In the genomic region with DNA sequence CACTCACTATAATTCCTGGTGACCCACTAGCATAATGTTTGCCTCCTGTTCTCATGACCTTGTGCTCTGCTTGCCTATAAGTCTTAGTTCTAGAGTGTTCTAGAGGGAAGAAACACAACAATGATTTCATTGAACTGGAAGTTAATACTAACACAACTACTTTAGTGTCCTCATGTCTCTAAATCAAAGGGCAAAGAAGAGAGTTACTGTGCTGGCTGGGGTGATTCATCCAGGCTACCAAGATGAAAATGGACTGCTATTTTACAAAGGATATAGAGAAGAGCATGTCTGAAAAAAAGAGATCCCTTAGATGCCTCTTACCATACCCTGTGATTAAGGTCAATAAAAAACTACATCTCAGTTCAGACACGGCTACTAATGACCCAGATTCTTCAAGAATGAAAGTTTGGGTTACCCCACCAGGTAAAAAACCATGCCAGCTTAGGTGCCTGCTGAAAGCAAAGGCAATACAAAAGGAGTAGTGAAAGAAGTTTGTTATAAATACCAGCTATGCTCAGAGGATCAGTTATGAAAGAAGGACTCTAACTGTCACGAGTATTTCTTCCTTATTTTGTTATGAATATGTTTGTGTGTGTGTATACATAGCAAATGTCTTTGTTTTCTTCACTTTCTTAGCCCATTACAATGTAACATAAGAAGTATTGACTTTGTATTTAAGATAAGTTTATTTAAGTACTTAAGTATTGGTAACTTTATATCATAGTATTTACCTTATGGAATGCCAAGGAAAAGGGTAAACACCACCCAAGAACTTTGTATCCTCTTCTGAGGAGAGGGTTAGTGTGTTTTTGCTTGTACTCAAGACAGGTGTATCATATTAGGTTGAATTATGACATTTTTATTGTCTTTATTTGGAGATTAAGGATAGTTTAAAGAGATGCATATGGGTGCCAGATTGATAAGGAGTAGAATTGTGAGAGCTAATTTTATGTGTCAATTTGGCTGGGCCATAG, we compare ENCODE assay signal across 18 cellular contexts.
A peak's percentile ranks its signal among the peaks of the same experiment; 100 is the strongest.
DNase-seq lines count a peak whose midpoint lies in the region; ATAC-seq and TF ChIP-seq lines count a peak whose summit lies in the region.
"Had no signal": no experiment of that assay in that cellular context is flagged by ENCODE, and none has a peak within 500 bp of the region (broad histone marks: within the 10 kb centered on the region; RNA-seq: fewer than 3 reads in every experiment).

No MANE protein-coding gene starts in this region.

- no peaks in the 10 kb centered on the region for H3K4me1 ChIP-seq in IMR-90 (ENCODE audit: control insufficient read depth, insufficient read depth, low read length)
- H3K4me1 ChIP-seq: pancreas, SJSA1 had no signal

- no peak overlapping the region for H3K23ac ChIP-seq in IMR-90 (ENCODE audit: low read depth, low read length)

- H3K27ac Mint-ChIP-seq in memory B cell, result no peak overlapping the region
- H3K27ac Mint-ChIP-seq: activated T-helper 1 cell treated with anti-CD3 and anti-CD28 coated beads, Interleukin-12 subunit alpha, Interleukin-12 subunit beta, Interleukin-2, Interleukin-4 antibody, amounts not matched to agents 30 ng/mL and 10 ng/mL and 1 ng/mL, durations not matched to agents 14 hours and 24 hours and 36 hours; brain; CD4-positive, alpha-beta T cell; stimulated activated effector memory CD8-positive, alpha-beta T cell treated with anti-CD3 and anti-CD28 coated beads, Interleukin-12 subunit alpha, Interleukin-12 subunit beta, amount 100 ng/mL, for 72 hours had no signal

- no peak overlapping the region for H3K4me2 ChIP-seq in IMR-90 (ENCODE audit: low read depth, low read length)

- peaks cover 2% of the 10 kb centered on the region for H3K4me1 Mint-ChIP-seq in memory B cell
- H3K4me1 Mint-ChIP-seq: brain had no signal

- dilution Hi-C loops in IMR-90 (cut with HindIII; ENCODE audit: low sequenced_read_pairs, unreplicated experiment), result no loop called here

- no peak overlapping the region for H2BK15ac ChIP-seq in IMR-90 (ENCODE audit: low read depth, low read length)

- no peak overlapping the region for H4K8ac ChIP-seq in IMR-90 (ENCODE audit: low read depth in 2 of 2, low read length in 2 of 2)

- no peak overlapping the region for H2AK5ac ChIP-seq in IMR-90 (ENCODE audit: low read depth, low read length)

- H4K5ac ChIP-seq in IMR-90 (ENCODE audit: low read depth, low read length), result no peak overlapping the region

- no peak overlapping the region for H2AFZ ChIP-seq in IMR-90 (replicated peaks; ENCODE audit: low read length, poor library complexity)

- TF ChIP-seq RAD21 in IMR-90 (IDR thresholded peaks at IDR 0.05; ENCODE audit: low read length), result no peak

- no peak overlapping the region for H3K27ac ChIP-seq in IMR-90 (ENCODE audit: insufficient read depth, low read length)
- H3K27ac ChIP-seq: pancreas, SJSA1 had no signal

- no peak for TF ChIP-seq POLR2A in IMR-90 (IDR thresholded peaks at IDR 0.05; ENCODE audit: low read depth, low read length)

- H3K9me3 ChIP-seq in IMR-90 (ENCODE audit: control insufficient read depth, insufficient read depth, low read length), result no peaks in the 10 kb centered on the region
- H3K9me3 ChIP-seq: pancreas had no signal

- H4K20me1 ChIP-seq in IMR-90 (ENCODE audit: insufficient read depth, low read length), result no peaks in the 10 kb centered on the region

- intact Hi-C loops in IMR-90 (cut with micrococcal nuclease), result loop anchor here (2.0 kb wide), 1 partner anchor 323 kb away; no protein-coding TSS in a partner anchor

- BruUV-seq in IMR-90 (replicated peaks; lab: Mats Ljungman, UMichigan), result no TSS peak

- in situ Hi-C loops in IMR-90 (cut with MboI; ENCODE audit: low sequenced_read_pairs), result no loop called here

- no peak overlapping the region for H3K14ac ChIP-seq in IMR-90 (replicated peaks; ENCODE audit: low read depth, low read length)

- H3K27me3 ChIP-seq in IMR-90 (ENCODE audit: control insufficient read depth, insufficient read depth, low read length), result no peaks in the 10 kb centered on the region
- H3K27me3 ChIP-seq: pancreas, SJSA1 had no signal

- H3K36me3 ChIP-seq in IMR-90 (ENCODE audit: control insufficient read depth, insufficient read depth, low read length), result no peaks in the 10 kb centered on the region
- H3K36me3 ChIP-seq: pancreas, SJSA1 had no signal

- peaks cover 5% of the 10 kb centered on the region for H3K9me3 Mint-ChIP-seq in memory B cell

- H4K91ac ChIP-seq in IMR-90 (ENCODE audit: insufficient read depth, low read depth, low read length), result no peak overlapping the region

- DNase-seq in IMR-90 (peak; percentile 6), memory B cell (ENCODE audit: low spot score in 2 of 2) (no peak), SHP77 (lab: John Stamatoyannopoulos, UW) (no peak), HEK293T (ENCODE audit: extremely low spot score) (no peak), DMS79 (lab: John Stamatoyannopoulos, UW) (no peak)
- DNase-seq: activated CD4-positive, alpha-beta T cell treated with anti-CD3 and anti-CD28 coated beads for 4 hours; CD4-positive, alpha-beta T cell; NCI-H1048; NCI-H446; pancreas had no signal

- no peak overlapping the region for H2BK120ac ChIP-seq in IMR-90 (ENCODE audit: low read depth, low read length)

- H3K36me3 Mint-ChIP-seq in memory B cell, result no peaks in the 10 kb centered on the region
- H3K36me3 Mint-ChIP-seq: brain; stimulated activated effector memory CD8-positive, alpha-beta T cell treated with anti-CD3 and anti-CD28 coated beads, Interleukin-12 subunit alpha, Interleukin-12 subunit beta, amount 100 ng/mL, for 72 hours had no signal

- no CpG with 5 or more reads among the region's 2 CpGs for WGBS in IMR-90 (ENCODE audit: extremely low coverage in 2 of 2, insufficient read length in 1 of 2), 2 experiments

- no peaks in the 10 kb centered on the region for H3K27me3 Mint-ChIP-seq in memory B cell
- H3K27me3 Mint-ChIP-seq: CD4-positive, alpha-beta T cell had no signal

- no peak overlapping the region for H2AK9ac ChIP-seq in IMR-90 (replicated peaks; ENCODE audit: low read depth, low read length, poor library complexity)

- H3K18ac ChIP-seq in IMR-90 (ENCODE audit: low read depth, low read length), result no peak overlapping the region

- no peak overlapping the region for H2BK5ac ChIP-seq in IMR-90 (ENCODE audit: low read depth, low read length, poor library complexity, severe bottlenecking)

- no peaks in the 10 kb centered on the region for H3K79me1 ChIP-seq in IMR-90 (ENCODE audit: low read depth in 1 of 2, low read length in 2 of 2)

- H3K4me3 Mint-ChIP-seq in memory B cell, result no peak overlapping the region
- H3K4me3 Mint-ChIP-seq: activated T-helper 1 cell treated with anti-CD3 and anti-CD28 coated beads, Interleukin-12 subunit alpha, Interleukin-12 subunit beta, Interleukin-2, Interleukin-4 antibody, amounts not matched to agents 30 ng/mL and 10 ng/mL and 1 ng/mL, durations not matched to agents 14 hours and 24 hours and 36 hours; brain; CD4-positive, alpha-beta T cell; stimulated activated effector memory CD8-positive, alpha-beta T cell treated with anti-CD3 and anti-CD28 coated beads, Interleukin-12 subunit alpha, Interleukin-12 subunit beta, amount 100 ng/mL, for 72 hours had no signal

- H3K9ac ChIP-seq in IMR-90 (ENCODE audit: low read depth, low read length), result no peak overlapping the region

- H3K9me1 ChIP-seq in IMR-90 (ENCODE audit: insufficient read depth, low read length), result no peaks in the 10 kb centered on the region

- POLR2A ChIA-PET in IMR-90 (lab: Charles Lee; ENCODE audit: unreplicated experiment) (no interaction called here), HEK293T (lab: Yijun Ruan, JAX) (no interaction called here)

- H3K56ac ChIP-seq in IMR-90 (ENCODE audit: extremely low read depth, insufficient read depth, low read length), result no peak overlapping the region

- no peak overlapping the region for H3K4me3 ChIP-seq in IMR-90 (ENCODE audit: insufficient read depth, low read depth, low read length)
- H3K4me3 ChIP-seq: lung, pancreas, SJSA1 had no signal

- no peak for TF ChIP-seq CTCF in IMR-90 (conservative IDR thresholded peaks at IDR 0.05; ENCODE audit: low read depth, low read length)

- ATAC-seq in GM18873 (IDR thresholded peaks at IDR 0.05; ENCODE audit: low FRiP score, unreplicated experiment) (peak; percentile 82), HG02763 (IDR thresholded peaks at IDR 0.05; ENCODE audit: unreplicated experiment) (peak; percentile 73), IMR-90 (ENCODE audit: low read depth) (no peak), memory B cell (ENCODE audit: low read depth) (peak; percentile 37)
- ATAC-seq in activated CD4-positive, CD25-positive, alpha-beta regulatory T cell treated with anti-CD3 and anti-CD28 coated beads, Interleukin-2, amount 50 U/mL, for 24 hours, result no peak
- ATAC-seq: stimulated activated effector memory CD8-positive, alpha-beta T cell treated with anti-CD3 and anti-CD28 coated beads, Interleukin-12 subunit alpha, Interleukin-12 subunit beta, amount 100 ng/mL, for 72 hours had no signal

- CTCF ChIA-PET in IMR-90 (lab: Yijun Ruan, JAX), result no interaction called here
- CTCF ChIA-PET in HEK293T (lab: Yijun Ruan, JAX), result no interaction called here

- no peak overlapping the region for H2BK20ac ChIP-seq in IMR-90 (ENCODE audit: low read depth, low read length)

- H3K4ac ChIP-seq in IMR-90 (ENCODE audit: low read depth, low read length), result no peak overlapping the region

TF ChIP-seq in IMR-90, 13 proteins besides CTCF, POLR2A, EP300 and RAD21 (continues in another document):
- TF ChIP-seq CHD1 (IDR thresholded peaks at IDR 0.05; ENCODE audit: low read depth, low read length) (no peak), MAFK (IDR thresholded peaks at IDR 0.05; ENCODE audit: low read depth, low read length) (no peak), RFX5 (IDR thresholded peaks at IDR 0.05; ENCODE audit: low read depth, low read length) (no peak), FOS (IDR thresholded peaks at IDR 0.05; ENCODE audit: low read depth, low read length) (no peak), RCOR1 (IDR thresholded peaks at IDR 0.05; ENCODE audit: insufficient replicate concordance, low read length) (no peak), SMC3 (IDR thresholded peaks at IDR 0.05; ENCODE audit: low read depth, low read length) (no peak), CEBPB (IDR thresholded peaks at IDR 0.05; ENCODE audit: low read depth, low read length) (no peak), MXI1 (IDR thresholded peaks at IDR 0.05; ENCODE audit: borderline replicate concordance, low read depth, low read length) (no peak)

TF ChIP-seq in HEK293T, 16 proteins besides CTCF, POLR2A, EP300 and RAD21 (continues in another document):
- TF ChIP-seq LEF1 (IDR thresholded peaks at IDR 0.05; ENCODE audit: borderline replicate concordance) (no peak), FOXA1 (IDR thresholded peaks at IDR 0.05) (no peak), NFRKB (IDR thresholded peaks at IDR 0.05) (no peak), FOXK2 (IDR thresholded peaks at IDR 0.05) (no peak), SP1 (IDR thresholded peaks at IDR 0.05) (no peak)
- TF ChIP-seq, protein P1, sequence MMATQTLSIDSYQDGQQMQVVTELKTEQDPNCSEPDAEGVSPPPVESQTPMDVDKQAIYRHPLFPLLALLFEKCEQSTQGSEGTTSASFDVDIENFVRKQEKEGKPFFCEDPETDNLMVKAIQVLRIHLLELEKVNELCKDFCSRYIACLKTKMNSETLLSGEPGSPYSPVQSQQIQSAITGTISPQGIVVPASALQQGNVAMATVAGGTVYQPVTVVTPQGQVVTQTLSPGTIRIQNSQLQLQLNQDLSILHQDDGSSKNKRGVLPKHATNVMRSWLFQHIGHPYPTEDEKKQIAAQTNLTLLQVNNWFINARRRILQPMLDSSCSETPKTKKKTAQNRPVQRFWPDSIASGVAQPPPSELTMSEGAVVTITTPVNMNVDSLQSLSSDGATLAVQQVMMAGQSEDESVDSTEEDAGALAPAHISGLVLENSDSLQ (IDR thresholded peaks at IDR 0.05), result no peak

Comparison
In these comparisons a context has a peak if more than half of its experiments do, and no peak if none do; other contexts are left out.
1. ATAC-seq: peak in GM18873 (single experiment), HG02763 (single experiment) and memory B cell (single experiment); none in IMR-90 (single experiment) and activated CD4-positive, CD25-positive, alpha-beta regulatory T cell treated with anti-CD3 and anti-CD28 coated beads, Interleukin-2, amount 50 U/mL, for 24 hours (0 of 2).